2 cellular contexts compared by ENCODE assay signal in the genomic region with DNA sequence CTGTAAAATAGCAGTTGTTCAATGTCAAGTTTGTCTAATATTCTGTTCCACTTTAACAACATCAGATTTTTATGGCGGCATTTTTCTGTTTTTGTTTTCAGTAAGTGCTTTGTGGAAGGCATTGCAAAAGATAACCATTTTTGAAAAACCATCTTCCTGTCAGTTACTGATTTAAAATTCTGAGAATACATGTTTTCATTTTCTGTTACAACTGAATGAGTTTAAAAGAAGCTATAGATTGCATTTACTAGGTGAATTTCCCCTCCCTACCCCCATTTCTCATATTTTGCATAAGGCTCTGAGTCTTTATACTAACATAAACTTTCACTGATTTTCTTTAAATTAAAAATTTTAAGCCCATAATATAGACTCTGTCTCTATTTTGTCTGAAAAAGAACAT.
TF ChIP-seq lines count a peak whose summit lies in the region.

No MANE protein-coding gene starts in this region.

TF ChIP-seq in SK-N-SH, 30 proteins besides CTCF, POLR2A, EP300 and RAD21 (continued from another document):
- TF ChIP-seq, protein P1, sequence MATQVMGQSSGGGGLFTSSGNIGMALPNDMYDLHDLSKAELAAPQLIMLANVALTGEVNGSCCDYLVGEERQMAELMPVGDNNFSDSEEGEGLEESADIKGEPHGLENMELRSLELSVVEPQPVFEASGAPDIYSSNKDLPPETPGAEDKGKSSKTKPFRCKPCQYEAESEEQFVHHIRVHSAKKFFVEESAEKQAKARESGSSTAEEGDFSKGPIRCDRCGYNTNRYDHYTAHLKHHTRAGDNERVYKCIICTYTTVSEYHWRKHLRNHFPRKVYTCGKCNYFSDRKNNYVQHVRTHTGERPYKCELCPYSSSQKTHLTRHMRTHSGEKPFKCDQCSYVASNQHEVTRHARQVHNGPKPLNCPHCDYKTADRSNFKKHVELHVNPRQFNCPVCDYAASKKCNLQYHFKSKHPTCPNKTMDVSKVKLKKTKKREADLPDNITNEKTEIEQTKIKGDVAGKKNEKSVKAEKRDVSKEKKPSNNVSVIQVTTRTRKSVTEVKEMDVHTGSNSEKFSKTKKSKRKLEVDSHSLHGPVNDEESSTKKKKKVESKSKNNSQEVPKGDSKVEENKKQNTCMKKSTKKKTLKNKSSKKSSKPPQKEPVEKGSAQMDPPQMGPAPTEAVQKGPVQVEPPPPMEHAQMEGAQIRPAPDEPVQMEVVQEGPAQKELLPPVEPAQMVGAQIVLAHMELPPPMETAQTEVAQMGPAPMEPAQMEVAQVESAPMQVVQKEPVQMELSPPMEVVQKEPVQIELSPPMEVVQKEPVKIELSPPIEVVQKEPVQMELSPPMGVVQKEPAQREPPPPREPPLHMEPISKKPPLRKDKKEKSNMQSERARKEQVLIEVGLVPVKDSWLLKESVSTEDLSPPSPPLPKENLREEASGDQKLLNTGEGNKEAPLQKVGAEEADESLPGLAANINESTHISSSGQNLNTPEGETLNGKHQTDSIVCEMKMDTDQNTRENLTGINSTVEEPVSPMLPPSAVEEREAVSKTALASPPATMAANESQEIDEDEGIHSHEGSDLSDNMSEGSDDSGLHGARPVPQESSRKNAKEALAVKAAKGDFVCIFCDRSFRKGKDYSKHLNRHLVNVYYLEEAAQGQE (IDR thresholded peaks at IDR 0.05; ENCODE audit: low read depth, low read length), result no peak
- TF ChIP-seq, protein P2, sequence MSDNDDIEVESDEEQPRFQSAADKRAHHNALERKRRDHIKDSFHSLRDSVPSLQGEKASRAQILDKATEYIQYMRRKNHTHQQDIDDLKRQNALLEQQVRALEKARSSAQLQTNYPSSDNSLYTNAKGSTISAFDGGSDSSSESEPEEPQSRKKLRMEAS (IDR thresholded peaks at IDR 0.05; ENCODE audit: low read depth), result no peak
- TF ChIP-seq NFIC (IDR thresholded peaks at IDR 0.05; ENCODE audit: borderline replicate concordance) (no peak), FOXM1 (IDR thresholded peaks at IDR 0.05; ENCODE audit: low read depth) (no peak), GABPA (IDR thresholded peaks at IDR 0.05; ENCODE audit: low read depth) (no peak), JUND (IDR thresholded peaks at IDR 0.05) (no peak), TCF12 (IDR thresholded peaks at IDR 0.05) (no peak), RXRA (IDR thresholded peaks at IDR 0.05; ENCODE audit: borderline replicate concordance, low read depth) (no peak), MEF2A (IDR thresholded peaks at IDR 0.05; ENCODE audit: borderline replicate concordance, low read depth) (no peak), TEAD4 (IDR thresholded peaks at IDR 0.05; ENCODE audit: borderline replicate concordance, insufficient read depth) (no peak), RFX5 (IDR thresholded peaks at IDR 0.05; ENCODE audit: low read length) (no peak), MXI1 (IDR thresholded peaks at IDR 0.05; ENCODE audit: low read depth, low read length) (no peak), YY1 (IDR thresholded peaks at IDR 0.05; ENCODE audit: low read depth) (no peak)
- TF ChIP-seq, protein P3, sequence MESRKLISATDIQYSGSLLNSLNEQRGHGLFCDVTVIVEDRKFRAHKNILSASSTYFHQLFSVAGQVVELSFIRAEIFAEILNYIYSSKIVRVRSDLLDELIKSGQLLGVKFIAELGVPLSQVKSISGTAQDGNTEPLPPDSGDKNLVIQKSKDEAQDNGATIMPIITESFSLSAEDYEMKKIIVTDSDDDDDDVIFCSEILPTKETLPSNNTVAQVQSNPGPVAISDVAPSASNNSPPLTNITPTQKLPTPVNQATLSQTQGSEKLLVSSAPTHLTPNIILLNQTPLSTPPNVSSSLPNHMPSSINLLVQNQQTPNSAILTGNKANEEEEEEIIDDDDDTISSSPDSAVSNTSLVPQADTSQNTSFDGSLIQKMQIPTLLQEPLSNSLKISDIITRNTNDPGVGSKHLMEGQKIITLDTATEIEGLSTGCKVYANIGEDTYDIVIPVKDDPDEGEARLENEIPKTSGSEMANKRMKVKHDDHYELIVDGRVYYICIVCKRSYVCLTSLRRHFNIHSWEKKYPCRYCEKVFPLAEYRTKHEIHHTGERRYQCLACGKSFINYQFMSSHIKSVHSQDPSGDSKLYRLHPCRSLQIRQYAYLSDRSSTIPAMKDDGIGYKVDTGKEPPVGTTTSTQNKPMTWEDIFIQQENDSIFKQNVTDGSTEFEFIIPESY (IDR thresholded peaks at IDR 0.05; ENCODE audit: borderline replicate concordance, low read depth), result no peak
- TF ChIP-seq, protein P4, sequence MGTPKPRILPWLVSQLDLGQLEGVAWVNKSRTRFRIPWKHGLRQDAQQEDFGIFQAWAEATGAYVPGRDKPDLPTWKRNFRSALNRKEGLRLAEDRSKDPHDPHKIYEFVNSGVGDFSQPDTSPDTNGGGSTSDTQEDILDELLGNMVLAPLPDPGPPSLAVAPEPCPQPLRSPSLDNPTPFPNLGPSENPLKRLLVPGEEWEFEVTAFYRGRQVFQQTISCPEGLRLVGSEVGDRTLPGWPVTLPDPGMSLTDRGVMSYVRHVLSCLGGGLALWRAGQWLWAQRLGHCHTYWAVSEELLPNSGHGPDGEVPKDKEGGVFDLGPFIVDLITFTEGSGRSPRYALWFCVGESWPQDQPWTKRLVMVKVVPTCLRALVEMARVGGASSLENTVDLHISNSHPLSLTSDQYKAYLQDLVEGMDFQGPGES (IDR thresholded peaks at IDR 0.05; ENCODE audit: low read depth, low read length), result no peak

TF ChIP-seq in SK-N-SH treated with all-trans-retinoic acid at 6 μM for 48 hours, 23 proteins besides CTCF, POLR2A, EP300 and RAD21 (continued from another document):
- TF ChIP-seq, protein P5, sequence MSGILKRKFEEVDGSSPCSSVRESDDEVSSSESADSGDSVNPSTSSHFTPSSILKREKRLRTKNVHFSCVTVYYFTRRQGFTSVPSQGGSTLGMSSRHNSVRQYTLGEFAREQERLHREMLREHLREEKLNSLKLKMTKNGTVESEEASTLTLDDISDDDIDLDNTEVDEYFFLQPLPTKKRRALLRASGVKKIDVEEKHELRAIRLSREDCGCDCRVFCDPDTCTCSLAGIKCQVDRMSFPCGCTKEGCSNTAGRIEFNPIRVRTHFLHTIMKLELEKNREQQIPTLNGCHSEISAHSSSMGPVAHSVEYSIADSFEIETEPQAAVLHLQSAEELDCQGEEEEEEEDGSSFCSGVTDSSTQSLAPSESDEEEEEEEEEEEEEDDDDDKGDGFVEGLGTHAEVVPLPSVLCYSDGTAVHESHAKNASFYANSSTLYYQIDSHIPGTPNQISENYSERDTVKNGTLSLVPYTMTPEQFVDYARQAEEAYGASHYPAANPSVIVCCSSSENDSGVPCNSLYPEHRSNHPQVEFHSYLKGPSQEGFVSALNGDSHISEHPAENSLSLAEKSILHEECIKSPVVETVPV (CRISPR knock-in tag; IDR thresholded peaks at IDR 0.05), result no peak
- TF ChIP-seq ZNF70 (CRISPR knock-in tag; IDR thresholded peaks at IDR 0.05), result no peak
TF ChIP-seq in SK-N-SH treated with all-trans-retinoic acid at 6 μM for 48 hours: peak in this region for 0.
